37 cellular contexts compared by ENCODE assay signal in the genomic region with DNA sequence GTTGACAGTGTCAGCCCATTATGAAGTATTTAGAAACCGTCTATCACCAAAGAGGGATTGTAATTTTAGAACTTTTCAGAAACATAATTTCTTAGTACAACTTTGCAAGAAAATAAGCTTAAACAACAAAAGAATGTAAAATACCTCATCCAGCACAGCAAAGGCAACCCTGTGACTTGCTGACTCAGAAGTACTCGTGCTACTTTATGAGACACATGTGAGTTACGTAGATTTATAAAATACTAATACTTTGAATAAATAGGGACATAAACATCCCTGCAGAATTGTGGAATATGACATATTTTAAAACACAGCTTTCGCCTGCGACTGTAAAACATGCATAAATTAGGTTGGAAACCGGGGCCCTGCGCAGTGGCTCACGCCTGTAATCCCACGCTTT.
"Had no signal": no experiment of that assay in that cellular context is flagged by ENCODE, and none has a peak within 500 bp of the region (broad histone marks: within the 10 kb centered on the region; RNA-seq: fewer than 3 reads in every experiment).

No MANE protein-coding gene starts in this region.

- H3K4me3 Mint-ChIP-seq: activated B cell treated with CpG ODN at 0.5 μM for 24 hours; activated CD4-positive, alpha-beta memory T cell treated with anti-CD3 and anti-CD28 coated beads, Interleukin-2, amount 10 ng/mL, durations not matched to agents 7 days and 5 days; activated CD4-positive, alpha-beta T cell treated with anti-CD3 and anti-CD28 coated beads, Interleukin-2, amount 10 ng/mL, durations not matched to agents 24 days and 14 days; activated CD8-positive, alpha-beta memory T cell treated with anti-CD3 and anti-CD28 coated beads, Interleukin-2, amount 10 ng/mL, durations not matched to agents 7 days and 5 days; activated CD8-positive, alpha-beta T cell treated with anti-CD3 and anti-CD28 coated beads, Interleukin-2, amount 10 ng/mL, durations not matched to agents 7 days and 5 days; activated naive CD4-positive, alpha-beta T cell treated with anti-CD3 and anti-CD28 coated beads, Interleukin-2, amount 10 ng/mL, durations not matched to agents 7 days and 5 days; activated naive CD4-positive, alpha-beta T cell treated with anti-CD3 and anti-CD28 coated beads, Interleukin-2, amount 50 U/mL, for 24 hours; activated naive CD8-positive, alpha-beta T cell; activated naive CD8-positive, alpha-beta T cell treated with anti-CD3 and anti-CD28 coated beads, Interleukin-2, amount 10 ng/mL, durations not matched to agents 7 days and 5 days; activated naive CD8-positive, alpha-beta T cell treated with anti-CD3 and anti-CD28 coated beads, Interleukin-2, amount 50 U/mL, for 24 hours; activated T-cell treated with anti-CD3 and anti-CD28 coated beads, Interleukin-2, amount 50 U/mL, for 24 hours; brain; central memory CD8-positive, alpha-beta T cell; T-helper 1 cell treated with Interleukin-12 subunit alpha and Interleukin-12 subunit beta and Interleukin-4 antibody, amounts not matched to agents 30 μg/mL and 1 μg/mL, for 36 hours; T-helper 2 cell treated with Interferon-gamma antibody and Interleukin-4, amounts not matched to agents 5 μg/mL and 100 μg/mL, for 36 hours had no signal

- H3K27ac Mint-ChIP-seq: activated B cell treated with CpG ODN at 0.5 μM for 24 hours; activated CD4-positive, alpha-beta memory T cell treated with anti-CD3 and anti-CD28 coated beads, Interleukin-2, amount 10 ng/mL, durations not matched to agents 7 days and 5 days; activated CD4-positive, alpha-beta T cell treated with anti-CD3 and anti-CD28 coated beads, Interleukin-2, amount 10 ng/mL, durations not matched to agents 24 days and 14 days; activated CD8-positive, alpha-beta memory T cell treated with anti-CD3 and anti-CD28 coated beads, Interleukin-2, amount 10 ng/mL, durations not matched to agents 7 days and 5 days; activated CD8-positive, alpha-beta T cell treated with anti-CD3 and anti-CD28 coated beads, Interleukin-2, amount 10 ng/mL, durations not matched to agents 7 days and 5 days; activated naive CD4-positive, alpha-beta T cell treated with anti-CD3 and anti-CD28 coated beads, Interleukin-2, amount 10 ng/mL, durations not matched to agents 7 days and 5 days; activated naive CD4-positive, alpha-beta T cell treated with anti-CD3 and anti-CD28 coated beads, Interleukin-2, amount 50 U/mL, for 24 hours; activated naive CD8-positive, alpha-beta T cell; activated naive CD8-positive, alpha-beta T cell treated with anti-CD3 and anti-CD28 coated beads, Interleukin-2, amount 10 ng/mL, durations not matched to agents 7 days and 5 days; activated naive CD8-positive, alpha-beta T cell treated with anti-CD3 and anti-CD28 coated beads, Interleukin-2, amount 50 U/mL, for 24 hours; activated T-cell treated with anti-CD3 and anti-CD28 coated beads, Interleukin-2, amount 50 U/mL, for 24 hours; activated T-helper 2 cell treated with anti-CD3 and anti-CD28 coated beads, Interferon-gamma antibody, Interleukin-2, Interleukin-4, amounts not matched to agents 10 μg/mL and 5 μg/mL and 100 μg/mL, durations not matched to agents 14 hours and 24 hours and 36 hours; brain; T-helper 1 cell treated with Interleukin-12 subunit alpha and Interleukin-12 subunit beta and Interleukin-4 antibody, amounts not matched to agents 30 μg/mL and 1 μg/mL, for 36 hours; T-helper 2 cell treated with Interferon-gamma antibody and Interleukin-4, amounts not matched to agents 5 μg/mL and 100 μg/mL, for 36 hours had no signal

- DNase-seq: activated B cell treated with CpG ODN at 0.5 μM for 24 hours; activated CD4-positive, alpha-beta memory T cell treated with anti-CD3 and anti-CD28 coated beads, Interleukin-2, amount 10 ng/mL, durations not matched to agents 7 days and 5 days; activated CD4-positive, alpha-beta T cell treated with anti-CD3 and anti-CD28 coated beads for 4 hours; activated CD4-positive, alpha-beta T cell treated with anti-CD3 and anti-CD28 coated beads, Interleukin-2, amount 10 ng/mL, durations not matched to agents 24 days and 14 days; activated CD4-positive, alpha-beta T cell treated with anti-CD3 and anti-CD28 coated beads, Interleukin-2, amount 50 U/mL, for 48 hours; activated CD4-positive, CD25-positive, alpha-beta regulatory T cell treated with anti-CD3 and anti-CD28 coated beads, Interleukin-2, amount 50 U/mL, for 72 hours; activated CD8-positive, alpha-beta memory T cell treated with anti-CD3 and anti-CD28 coated beads for 24 hours; activated CD8-positive, alpha-beta memory T cell treated with anti-CD3 and anti-CD28 coated beads, Interleukin-2, amount 10 ng/mL, durations not matched to agents 7 days and 5 days; activated CD8-positive, alpha-beta memory T cell treated with anti-CD3 and anti-CD28 coated beads, Interleukin-2, amount 50 U/mL, for 48 hours; activated CD8-positive, alpha-beta T cell treated with anti-CD3 and anti-CD28 coated beads, Interleukin-2, amount 10 ng/mL, durations not matched to agents 7 days and 5 days; activated effector memory CD4-positive, alpha-beta T cell treated with Interleukin-2 at 50 U/mL for 16 hours; activated gamma-delta T cell; activated naive CD4-positive, alpha-beta T cell treated with anti-CD3 and anti-CD28 coated beads, Interleukin-2, amount 10 ng/mL, durations not matched to agents 7 days and 5 days; activated naive CD4-positive, alpha-beta T cell treated with Interleukin-2 at 50 U/mL for 16 hours; activated naive CD8-positive, alpha-beta T cell treated with anti-CD3 and anti-CD28 coated beads, Interleukin-2, amount 10 ng/mL, durations not matched to agents 7 days and 5 days; activated naive CD8-positive, alpha-beta T cell treated with anti-CD3 and anti-CD28 coated beads, Interleukin-2, amount 50 U/mL, for 24 hours; activated T-cell treated with anti-CD3 and anti-CD28 coated beads, Interleukin-2, amount 50 U/mL, for 24 hours; activated T-cell treated with anti-CD3 and anti-CD28 coated beads, Interleukin-2, amount 50 U/mL, for 48 hours; amygdala; anterior cingulate cortex; caudate nucleus; SW 1271; T-helper 1 cell; T-helper 2 cell; T-helper 9 cell had no signal

- H3K4me1 ChIP-seq: ascending aorta had no signal

- H3K9me3 ChIP-seq: ascending aorta had no signal

- H3K27ac ChIP-seq: ascending aorta, cardiac muscle cell, VCaP had no signal

- H3K27me3 Mint-ChIP-seq: activated B cell treated with CpG ODN at 0.5 μM for 24 hours; activated CD4-positive, alpha-beta memory T cell treated with anti-CD3 and anti-CD28 coated beads, Interleukin-2, amount 10 ng/mL, durations not matched to agents 7 days and 5 days; activated CD4-positive, alpha-beta T cell treated with anti-CD3 and anti-CD28 coated beads, Interleukin-2, amount 10 ng/mL, durations not matched to agents 24 days and 14 days; activated CD8-positive, alpha-beta memory T cell treated with anti-CD3 and anti-CD28 coated beads, Interleukin-2, amount 10 ng/mL, durations not matched to agents 7 days and 5 days; activated naive CD4-positive, alpha-beta T cell treated with anti-CD3 and anti-CD28 coated beads, Interleukin-2, amount 10 ng/mL, durations not matched to agents 7 days and 5 days; activated naive CD4-positive, alpha-beta T cell treated with anti-CD3 and anti-CD28 coated beads, Interleukin-2, amount 50 U/mL, for 24 hours; activated naive CD8-positive, alpha-beta T cell; activated naive CD8-positive, alpha-beta T cell treated with anti-CD3 and anti-CD28 coated beads, Interleukin-2, amount 10 ng/mL, durations not matched to agents 7 days and 5 days; activated naive CD8-positive, alpha-beta T cell treated with anti-CD3 and anti-CD28 coated beads, Interleukin-2, amount 50 U/mL, for 24 hours; activated T-cell treated with anti-CD3 and anti-CD28 coated beads, Interleukin-2, amount 50 U/mL, for 24 hours; central memory CD8-positive, alpha-beta T cell had no signal

- H3K36me3 ChIP-seq: ascending aorta, cardiac muscle cell had no signal

- H3K36me3 Mint-ChIP-seq: activated CD8-positive, alpha-beta memory T cell treated with anti-CD3 and anti-CD28 coated beads, Interleukin-2, amount 10 ng/mL, durations not matched to agents 7 days and 5 days; activated naive CD4-positive, alpha-beta T cell treated with anti-CD3 and anti-CD28 coated beads, Interleukin-2, amount 10 ng/mL, durations not matched to agents 7 days and 5 days; activated naive CD4-positive, alpha-beta T cell treated with anti-CD3 and anti-CD28 coated beads, Interleukin-2, amount 50 U/mL, for 24 hours; activated naive CD8-positive, alpha-beta T cell; activated naive CD8-positive, alpha-beta T cell treated with anti-CD3 and anti-CD28 coated beads, Interleukin-2, amount 10 ng/mL, durations not matched to agents 7 days and 5 days; brain had no signal

- FAIRE-seq: bronchial epithelial cell, TTC549 had no signal

- H3K4me3 ChIP-seq: ascending aorta, cardiac muscle cell had no signal

- H3K9me3 Mint-ChIP-seq: activated B cell treated with CpG ODN at 0.5 μM for 24 hours; activated CD4-positive, alpha-beta T cell treated with anti-CD3 and anti-CD28 coated beads, Interleukin-2, amount 10 ng/mL, durations not matched to agents 24 days and 14 days had no signal

- H3K27me3 ChIP-seq: ascending aorta, cardiac muscle cell had no signal

- H3K4me1 Mint-ChIP-seq: activated B cell treated with CpG ODN at 0.5 μM for 24 hours; activated CD4-positive, alpha-beta memory T cell treated with anti-CD3 and anti-CD28 coated beads, Interleukin-2, amount 10 ng/mL, durations not matched to agents 7 days and 5 days; activated CD4-positive, alpha-beta T cell treated with anti-CD3 and anti-CD28 coated beads, Interleukin-2, amount 10 ng/mL, durations not matched to agents 24 days and 14 days; activated CD8-positive, alpha-beta memory T cell treated with anti-CD3 and anti-CD28 coated beads, Interleukin-2, amount 10 ng/mL, durations not matched to agents 7 days and 5 days; activated naive CD4-positive, alpha-beta T cell treated with anti-CD3 and anti-CD28 coated beads, Interleukin-2, amount 10 ng/mL, durations not matched to agents 7 days and 5 days; activated naive CD4-positive, alpha-beta T cell treated with anti-CD3 and anti-CD28 coated beads, Interleukin-2, amount 50 U/mL, for 24 hours; activated naive CD8-positive, alpha-beta T cell treated with anti-CD3 and anti-CD28 coated beads, Interleukin-2, amount 10 ng/mL, durations not matched to agents 7 days and 5 days; activated naive CD8-positive, alpha-beta T cell treated with anti-CD3 and anti-CD28 coated beads, Interleukin-2, amount 50 U/mL, for 24 hours; central memory CD8-positive, alpha-beta T cell had no signal
